8 cellular contexts compared by ENCODE assay signal in genomic region chr1:16122916-16123315, GRCh38. TPM values are rescaled to one million over a fixed set of nuclear protein-coding genes. Genes with fewer than 3 reads are reported as not detected.
DNase-seq lines count a peak whose midpoint lies in the region; ATAC-seq and TF ChIP-seq lines count a peak whose summit lies in the region.

No MANE protein-coding gene starts in this region.

- no peak overlapping the region for H4K5ac ChIP-seq in H9 (ENCODE audit: insufficient read length, low read depth, low read length)

- no peaks in the 10 kb centered on the region for H3K9me3 Mint-ChIP-seq in H9
- H3K9me3 Mint-ChIP-seq in stimulated activated memory B cell treated with anti-CD40 and anti-IgM and Interleukin-4, amounts not matched to agents 10 μg/mL and 1 μg/mL and 100 μg/mL, for 72 hours, result no peaks in the 10 kb centered on the region

- peaks cover 2% of the 10 kb centered on the region; the same call in 1 of the 2 replicates for H3K4me1 ChIP-seq in H9 (ENCODE audit: insufficient read depth, low read length)

- peaks cover 21 to 45% (median 23%) of the 10 kb centered on the region in 3 experiments; a peak in 6 of 7 replicates for H3K36me3 Mint-ChIP-seq in H9 (ENCODE audit: insufficient read depth in 1 of 3, low read depth in 3 of 3)
- no peaks in the 10 kb centered on the region for H3K36me3 Mint-ChIP-seq in stimulated activated memory B cell treated with anti-CD40 and anti-IgM and Interleukin-4, amounts not matched to agents 10 μg/mL and 1 μg/mL and 100 μg/mL, for 72 hours

- no peak overlapping the region for H3K18ac ChIP-seq in H9 (ENCODE audit: insufficient read length, low read depth, low read length)

- no CpG with 5 or more reads among the region's 6 CpGs for WGBS in H9 (ENCODE audit: extremely low coverage, insufficient read length, low lambda C conversion rate)

- DNase-seq in H9 (peak; percentile 23), islet precursor cell (peak; percentile 53), erythroblast (lab: John Stamatoyannopoulos, UW) (no peak), NCI-H446 treated with DMSO at 0.1 percent for 48 hours (lab: John Stamatoyannopoulos, UW) (no peak)
- peak; percentile 52 to 67 for DNase-seq in activated CD4-positive, alpha-beta T cell treated with anti-CD3 and anti-CD28 coated beads, Interleukin-2, amount 50 U/mL, for 48 hours

- H3K9me3 ChIP-seq in H9 (ENCODE audit: control insufficient read depth, low read depth, low read length), result no peaks in the 10 kb centered on the region

- no peaks in the 10 kb centered on the region for H4K20me1 ChIP-seq in H9 (ENCODE audit: control insufficient read depth, insufficient read depth, insufficient read length)

- H3K27me3 ChIP-seq in H9 (ENCODE audit: insufficient read depth, low read length), result no peaks in the 10 kb centered on the region

- H2BK12ac ChIP-seq in H9 (ENCODE audit: insufficient read length, low read depth, low read length), result no peak overlapping the region

- no peak for TF ChIP-seq POLR2A in erythroblast (IDR thresholded peaks at IDR 0.05; ENCODE audit: low read length)

- no peak for TF ChIP-seq CTCF in 22Rv1 (IDR thresholded peaks at IDR 0.05)
- no peak for TF ChIP-seq CTCF in H9 (conservative IDR thresholded peaks at IDR 0.05)

- H3K56ac ChIP-seq in H9 (ENCODE audit: insufficient read length, low read depth, low read length), result no peak overlapping the region

- H2BK20ac ChIP-seq in H9 (ENCODE audit: low read depth, low read length, poor library complexity, severe bottlenecking), result no peak overlapping the region

- no peaks in the 10 kb centered on the region for H3K79me2 ChIP-seq in H9 (ENCODE audit: insufficient read depth, low read length)

- no peak overlapping the region for H3K23ac ChIP-seq in H9 (ENCODE audit: insufficient read length, low read depth, low read length)

- no peak overlapping the region for H2BK120ac ChIP-seq in H9 (ENCODE audit: low read depth, low read length, poor library complexity, severe bottlenecking)

- no peaks in the 10 kb centered on the region for H3K79me1 ChIP-seq in H9 (ENCODE audit: insufficient read depth, low read depth, low read length, poor library complexity, severe bottlenecking)

- H3K27me3 Mint-ChIP-seq in H9 (ENCODE audit: low read depth), result no peaks in the 10 kb centered on the region
- H3K27me3 Mint-ChIP-seq in stimulated activated memory B cell treated with anti-CD40 and anti-IgM and Interleukin-4, amounts not matched to agents 10 μg/mL and 1 μg/mL and 100 μg/mL, for 72 hours, result peaks cover 58% of the 10 kb centered on the region

- no peak overlapping the region for H3K9ac ChIP-seq in H9 (ENCODE audit: extremely low read depth, insufficient read length, low read length)

- H2AK5ac ChIP-seq in H9 (ENCODE audit: insufficient read length, low read length), result no peak overlapping the region

- no peak overlapping the region for H2BK5ac ChIP-seq in H9 (ENCODE audit: insufficient read length, low read length)

- no peak overlapping the region for H3K4ac ChIP-seq in H9 (ENCODE audit: low read depth, low read length)

- H3K23me2 ChIP-seq in H9 (ENCODE audit: insufficient read length, low read depth, low read length, poor library complexity, severe bottlenecking), result no peaks in the 10 kb centered on the region

- H3K4me2 ChIP-seq in H9 (ENCODE audit: insufficient read depth, insufficient read length, low read length), result no peak overlapping the region

- H3T11ph ChIP-seq in H9 (ENCODE audit: low read length), result no peak overlapping the region

- peak; percentile 67 for ATAC-seq in stimulated activated memory B cell treated with anti-CD40 and anti-IgM and Interleukin-4, amounts not matched to agents 10 μg/mL and 1 μg/mL and 100 μg/mL, for 72 hours
- ATAC-seq in GM19395 (IDR thresholded peaks at IDR 0.05; ENCODE audit: unreplicated experiment), result no peak

- H2AFZ ChIP-seq in H9 (ENCODE audit: low read length), result no peak overlapping the region

- peak overlapping the region; percentile 98 for H3K27ac ChIP-seq in 22Rv1
- H3K27ac ChIP-seq in H9 (ENCODE audit: insufficient read length, low read depth, low read length), result no peak overlapping the region

- peak overlapping the region; percentile 32 to 79 (median 55); a peak in 6 of 7 replicates for H3K27ac Mint-ChIP-seq in H9
- no peak overlapping the region for H3K27ac Mint-ChIP-seq in stimulated activated memory B cell treated with anti-CD40 and anti-IgM and Interleukin-4, amounts not matched to agents 10 μg/mL and 1 μg/mL and 100 μg/mL, for 72 hours

- no peak overlapping the region for H4K91ac ChIP-seq in H9 (ENCODE audit: insufficient read length, low read depth, low read length)

- no peak overlapping the region for H3K4me3 Mint-ChIP-seq in H9
- no peak overlapping the region for H3K4me3 Mint-ChIP-seq in stimulated activated memory B cell treated with anti-CD40 and anti-IgM and Interleukin-4, amounts not matched to agents 10 μg/mL and 1 μg/mL and 100 μg/mL, for 72 hours

- no peak overlapping the region for H4K8ac ChIP-seq in H9 (replicated peaks; ENCODE audit: insufficient read length, low read depth, low read length)

- H2BK15ac ChIP-seq in H9 (ENCODE audit: low read depth, low read length), result no peak overlapping the region

- H3K14ac ChIP-seq in H9 (ENCODE audit: insufficient read depth, low read length), result no peak overlapping the region

- H3K4me1 Mint-ChIP-seq in H9, result peaks cover 56 to 57% of the 10 kb centered on the region in 2 experiments
- peaks cover 8% of the 10 kb centered on the region for H3K4me1 Mint-ChIP-seq in stimulated activated memory B cell treated with anti-CD40 and anti-IgM and Interleukin-4, amounts not matched to agents 10 μg/mL and 1 μg/mL and 100 μg/mL, for 72 hours

RNA-seq across cellular contexts. Expression of gene EPHA2, which starts 33.0 kb away (rescaled TPM):
- 32.8 and 33.1 TPM in 2 replicates for total RNA-seq in H9 (2021)

RNA-seq across cellular contexts. Expression of gene FAM131C, which starts 49.5 kb away (rescaled TPM):
- 0.48 and 0.61 TPM in 2 replicates for total RNA-seq in H9 (2021)

Comparison
In these comparisons a context has a peak if more than half of its experiments do, and no peak if none do; other contexts are left out.
1. DNase-seq: peak in H9 (single experiment), activated CD4-positive, alpha-beta T cell treated with anti-CD3 and anti-CD28 coated beads, Interleukin-2, amount 50 U/mL, for 48 hours (2 of 2) and islet precursor cell (single experiment); none in erythroblast (0 of 2) and NCI-H446 treated with DMSO at 0.1 percent for 48 hours (single experiment).